Comparison of ENCODE assay signal across 1 cellular context in genomic region chr9:114037961-114038723, GRCh38.
TF ChIP-seq lines count a peak whose summit lies in the region.

No MANE protein-coding gene starts in this region.

TF ChIP-seq in GM23338, 12 proteins besides CTCF, POLR2A, EP300 and RAD21 (continued from another document):
- TF ChIP-seq, protein P1, sequence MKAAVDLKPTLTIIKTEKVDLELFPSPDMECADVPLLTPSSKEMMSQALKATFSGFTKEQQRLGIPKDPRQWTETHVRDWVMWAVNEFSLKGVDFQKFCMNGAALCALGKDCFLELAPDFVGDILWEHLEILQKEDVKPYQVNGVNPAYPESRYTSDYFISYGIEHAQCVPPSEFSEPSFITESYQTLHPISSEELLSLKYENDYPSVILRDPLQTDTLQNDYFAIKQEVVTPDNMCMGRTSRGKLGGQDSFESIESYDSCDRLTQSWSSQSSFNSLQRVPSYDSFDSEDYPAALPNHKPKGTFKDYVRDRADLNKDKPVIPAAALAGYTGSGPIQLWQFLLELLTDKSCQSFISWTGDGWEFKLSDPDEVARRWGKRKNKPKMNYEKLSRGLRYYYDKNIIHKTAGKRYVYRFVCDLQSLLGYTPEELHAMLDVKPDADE (IDR thresholded peaks at IDR 0.05): no peak
- TF ChIP-seq POLR2AphosphoS5 (IDR thresholded peaks at IDR 0.05; ENCODE audit: low read depth): no peak
